In the genomic region with DNA sequence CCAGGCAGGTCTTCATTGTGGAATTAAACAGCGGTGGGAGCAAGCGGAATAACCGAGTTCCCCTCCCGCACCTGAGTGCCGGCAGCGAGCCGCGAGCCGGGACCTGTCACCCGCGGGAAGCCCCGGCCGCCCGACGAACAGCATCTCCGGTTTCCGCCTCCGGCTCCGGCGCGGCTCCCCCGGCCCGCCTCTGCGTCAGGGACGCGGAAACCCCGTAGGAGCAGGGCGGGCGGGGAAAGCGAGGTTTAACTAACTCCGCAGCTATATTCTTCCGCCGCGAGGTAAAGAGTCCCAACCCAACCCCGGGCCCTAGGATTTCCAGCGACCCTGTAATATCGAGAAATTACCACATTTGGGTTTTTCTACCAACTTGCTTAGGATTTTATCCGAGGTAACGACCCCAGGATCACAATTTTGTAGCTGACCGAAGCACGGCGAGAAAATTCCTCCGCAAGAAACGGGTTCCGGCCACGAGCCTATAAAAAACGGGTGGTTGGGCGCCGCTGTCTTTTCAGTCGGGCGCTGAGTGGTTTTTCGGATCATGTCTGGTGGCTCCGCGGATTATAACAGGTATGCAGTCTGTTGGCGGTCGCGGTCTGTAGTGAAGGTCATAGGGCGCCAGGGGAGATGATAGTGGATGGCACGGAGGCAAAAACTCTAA, we compare ENCODE assay signal across 8 cellular contexts. TPM values are rescaled to one million over a fixed set of nuclear protein-coding genes. Genes with fewer than 3 reads are reported as not detected.
DNase-seq lines count a peak whose midpoint lies in the region; ATAC-seq, FAIRE-seq and TF ChIP-seq lines count a peak whose summit lies in the region.

A gene (plus strand): TSS at position 508 of the 661 bp plus-strand sequence. CDS start 34 bp downstream, at position 542.

- H3K36me3 ChIP-seq in SK-N-SH (replicated peaks in 1 of 2; ENCODE audit: control insufficient read depth in 1 of 2, insufficient read depth in 2 of 2, low read length in 1 of 2) (peaks cover 41 to 42% of the 10 kb centered on the region in 2 experiments), neutrophil (peaks cover 42% of the 10 kb centered on the region), subcutaneous abdominal adipose tissue (ENCODE audit: control insufficient read depth in 5 of 5, insufficient read depth in 5 of 5, low read length in 5 of 5) (peaks cover 36 to 39% (median 38%) of the 10 kb centered on the region in 5 donors)

- H3K9me2 ChIP-seq in SK-N-SH: no peaks in the 10 kb centered on the region

- peak within 1 kb of the TSS; percentile 95 for H2AFZ ChIP-seq in SK-N-SH (ENCODE audit: low read depth)

- TF ChIP-seq RAD21 in SK-N-SH (IDR thresholded peaks at IDR 0.05; ENCODE audit: low read length): no peak

- H3K4me3 Mint-ChIP-seq in activated naive CD4-positive, alpha-beta T cell treated with anti-CD3 and anti-CD28 coated beads, Interleukin-2, amount 10 ng/mL, durations not matched to agents 7 days and 5 days: peak within 1 kb of the TSS; percentile 93

- FAIRE-seq in frontal cortex (lab: Jason Lieb, UNC): no peak

- H3K27me3 ChIP-seq in SK-N-SH (ENCODE audit: insufficient read depth) (no peaks in the 10 kb centered on the region), neutrophil (peaks cover 21% of the 10 kb centered on the region), subcutaneous abdominal adipose tissue (ENCODE audit: control insufficient read depth in 5 of 5, insufficient read depth in 4 of 5, low read length in 5 of 5) (no peaks in the 10 kb centered on the region)

- POLR2A ChIA-PET in SK-N-SH (lab: Yijun Ruan, JAX): interaction anchor here (0.6 to 3.7 kb wide), 19 partner anchors 9 to 851 kb away, joined by 3 to 31 read pairs (median 6); a partner anchor contains a TSS

- H3K36me3 Mint-ChIP-seq in activated naive CD4-positive, alpha-beta T cell treated with anti-CD3 and anti-CD28 coated beads, Interleukin-2, amount 10 ng/mL, durations not matched to agents 7 days and 5 days: peaks cover 49% of the 10 kb centered on the region

- WGBS in SK-N-SH (ENCODE audit: low lambda C conversion rate): under 1% methylated on average over 25 of the region's 59 CpGs

- H4K20me1 ChIP-seq in SK-N-SH (ENCODE audit: insufficient read depth): peaks cover 45% of the 10 kb centered on the region

- H3K4me3 ChIP-seq in SK-N-SH (ENCODE audit: low read depth in 2 of 2, low read length in 1 of 2) (peak within 1 kb of the TSS; percentile 98 to 99), neutrophil (ENCODE audit: low read depth in 1 of 2, low read length in 1 of 2) (peak within 1 kb of the TSS; percentile 89 to 91), subcutaneous abdominal adipose tissue (ENCODE audit: low read depth in 1 of 5, low read length in 5 of 5) (peak within 1 kb of the TSS; percentile 97 to 100 (median 100))

- H3K27ac ChIP-seq in SK-N-SH (ENCODE audit: low read depth in 2 of 2, low read length in 1 of 2) (peak within 1 kb of the TSS; percentile 94 to 99), neutrophil (peak within 1 kb of the TSS; percentile 89), subcutaneous abdominal adipose tissue (ENCODE audit: low read depth, low read length) (peak within 1 kb of the TSS; percentile 100)

- peak in 1 of 2 experiments; percentile 65; a peak in 1 of 4 replicates for TF ChIP-seq EP300 in SK-N-SH (IDR thresholded peaks at IDR 0.05; ENCODE audit: borderline replicate concordance in 1 of 2, low read depth in 1 of 2, low read length in 1 of 2)

- peaks cover 49% of the 10 kb centered on the region for H3K79me2 ChIP-seq in SK-N-SH (ENCODE audit: insufficient read depth)

- H3K4me1 ChIP-seq in SK-N-SH (ENCODE audit: control insufficient read depth in 1 of 2, insufficient read depth in 2 of 2, low read depth in 1 of 2, low read length in 1 of 2) (peaks cover 22 to 28% of the 10 kb centered on the region in 2 experiments; a peak in 3 of 4 replicates), neutrophil (ENCODE audit: control insufficient read depth in 1 of 2, insufficient read depth in 1 of 2, low read depth in 1 of 2, low read length in 1 of 2) (peaks cover 28 to 29% of the 10 kb centered on the region in 2 experiments), subcutaneous abdominal adipose tissue (ENCODE audit: control insufficient read depth in 5 of 5, insufficient read depth in 5 of 5, low read length in 5 of 5) (peaks cover 10 to 51% (median 44%) of the 10 kb centered on the region in 5 donors)

- ATAC-seq in HG02571 (IDR thresholded peaks at IDR 0.05; ENCODE audit: unreplicated experiment): peak; percentile 58

- peak within 1 kb of the TSS; percentile 81 for H3K4me2 ChIP-seq in SK-N-SH

- peak within 1 kb of the TSS; percentile 97 for H3K27ac Mint-ChIP-seq in activated naive CD4-positive, alpha-beta T cell treated with anti-CD3 and anti-CD28 coated beads, Interleukin-2, amount 10 ng/mL, durations not matched to agents 7 days and 5 days

- CTCF ChIA-PET in SK-N-SH (lab: Yijun Ruan, JAX): interaction anchor here (0.9 to 2.6 kb wide), 5 partner anchors 15 to 211 kb away, joined by 3 to 8 read pairs (median 4); no protein-coding TSS in a partner anchor
- CTCF ChIA-PET in activated naive CD4-positive, alpha-beta T cell treated with anti-CD3 and anti-CD28 coated beads, Interleukin-2, amount 10 ng/mL, durations not matched to agents 7 days and 5 days (lab: Charles Lee): interaction anchor here (1.0 to 3.3 kb wide), 5 partner anchors 12 to 356 kb away, joined by 3 to 20 read pairs (median 3); a partner anchor contains a TSS

- DNase-seq in GM04503 (ENCODE audit: low read depth) (peak; percentile 47), NCI-H1092 (lab: John Stamatoyannopoulos, UW) (peak; percentile 86), SK-N-SH (peak; percentile 96), frontal cortex (ENCODE audit: low spot score in 2 of 2) (peak; percentile 84 to 85)
- DNase-seq in activated naive CD4-positive, alpha-beta T cell treated with anti-CD3 and anti-CD28 coated beads, Interleukin-2, amount 10 ng/mL, durations not matched to agents 7 days and 5 days: peak; percentile 91

- H3K9ac ChIP-seq in SK-N-SH (peak within 1 kb of the TSS; percentile 100), subcutaneous abdominal adipose tissue (ENCODE audit: low read length in 5 of 5) (peak within 1 kb of the TSS; percentile 100)

- H3F3A ChIP-seq in SK-N-SH (replicated peaks; ENCODE audit: insufficient read depth): peaks cover 46% of the 10 kb centered on the region

- TF ChIP-seq CTCF in SK-N-SH (IDR thresholded peaks at IDR 0.05): no peak
- peak; percentile 31 for TF ChIP-seq CTCF in neutrophil (IDR thresholded peaks at IDR 0.05)

- H3K9me3 ChIP-seq in SK-N-SH (no peaks in the 10 kb centered on the region), neutrophil (no peaks in the 10 kb centered on the region), subcutaneous abdominal adipose tissue (ENCODE audit: control insufficient read depth in 5 of 5, low read length in 5 of 5) (no peaks in the 10 kb centered on the region)

- H3K9me3 Mint-ChIP-seq in activated naive CD4-positive, alpha-beta T cell treated with anti-CD3 and anti-CD28 coated beads, Interleukin-2, amount 10 ng/mL, durations not matched to agents 7 days and 5 days: no peaks in the 10 kb centered on the region

- peaks cover 16% of the 10 kb centered on the region for H3K27me3 Mint-ChIP-seq in activated naive CD4-positive, alpha-beta T cell treated with anti-CD3 and anti-CD28 coated beads, Interleukin-2, amount 10 ng/mL, durations not matched to agents 7 days and 5 days

- peaks cover 47% of the 10 kb centered on the region for H3K4me1 Mint-ChIP-seq in activated naive CD4-positive, alpha-beta T cell treated with anti-CD3 and anti-CD28 coated beads, Interleukin-2, amount 10 ng/mL, durations not matched to agents 7 days and 5 days

TF ChIP-seq in SK-N-SH, 30 proteins besides CTCF, POLR2A, EP300 and RAD21 (continues in another document):
- TF ChIP-seq YY1 (IDR thresholded peaks at IDR 0.05; ENCODE audit: low read depth) (peak; percentile 60; the same call in 1 of the 2 replicates), RCOR1 (IDR thresholded peaks at IDR 0.05; ENCODE audit: low read length) (no peak), CHD2 (IDR thresholded peaks at IDR 0.05; ENCODE audit: low read length, partially characterized antibody) (peak; percentile 96), NFIC (IDR thresholded peaks at IDR 0.05; ENCODE audit: borderline replicate concordance) (no peak), MXI1 (IDR thresholded peaks at IDR 0.05; ENCODE audit: low read depth, low read length) (peak; percentile 74; the same call in 1 of the 2 replicates), MEF2A (IDR thresholded peaks at IDR 0.05; ENCODE audit: borderline replicate concordance, low read depth) (no peak), EZH2phosphoT487 (IDR thresholded peaks at IDR 0.05; ENCODE audit: borderline replicate concordance, low read depth) (no peak), SIN3A (IDR thresholded peaks at IDR 0.05; ENCODE audit: borderline replicate concordance, low read depth, low read length) (peak; percentile 95), TEAD4 (IDR thresholded peaks at IDR 0.05; ENCODE audit: borderline replicate concordance, insufficient read depth) (peak; percentile 69; the same call in 1 of the 2 replicates)
- TF ChIP-seq, protein P1, sequence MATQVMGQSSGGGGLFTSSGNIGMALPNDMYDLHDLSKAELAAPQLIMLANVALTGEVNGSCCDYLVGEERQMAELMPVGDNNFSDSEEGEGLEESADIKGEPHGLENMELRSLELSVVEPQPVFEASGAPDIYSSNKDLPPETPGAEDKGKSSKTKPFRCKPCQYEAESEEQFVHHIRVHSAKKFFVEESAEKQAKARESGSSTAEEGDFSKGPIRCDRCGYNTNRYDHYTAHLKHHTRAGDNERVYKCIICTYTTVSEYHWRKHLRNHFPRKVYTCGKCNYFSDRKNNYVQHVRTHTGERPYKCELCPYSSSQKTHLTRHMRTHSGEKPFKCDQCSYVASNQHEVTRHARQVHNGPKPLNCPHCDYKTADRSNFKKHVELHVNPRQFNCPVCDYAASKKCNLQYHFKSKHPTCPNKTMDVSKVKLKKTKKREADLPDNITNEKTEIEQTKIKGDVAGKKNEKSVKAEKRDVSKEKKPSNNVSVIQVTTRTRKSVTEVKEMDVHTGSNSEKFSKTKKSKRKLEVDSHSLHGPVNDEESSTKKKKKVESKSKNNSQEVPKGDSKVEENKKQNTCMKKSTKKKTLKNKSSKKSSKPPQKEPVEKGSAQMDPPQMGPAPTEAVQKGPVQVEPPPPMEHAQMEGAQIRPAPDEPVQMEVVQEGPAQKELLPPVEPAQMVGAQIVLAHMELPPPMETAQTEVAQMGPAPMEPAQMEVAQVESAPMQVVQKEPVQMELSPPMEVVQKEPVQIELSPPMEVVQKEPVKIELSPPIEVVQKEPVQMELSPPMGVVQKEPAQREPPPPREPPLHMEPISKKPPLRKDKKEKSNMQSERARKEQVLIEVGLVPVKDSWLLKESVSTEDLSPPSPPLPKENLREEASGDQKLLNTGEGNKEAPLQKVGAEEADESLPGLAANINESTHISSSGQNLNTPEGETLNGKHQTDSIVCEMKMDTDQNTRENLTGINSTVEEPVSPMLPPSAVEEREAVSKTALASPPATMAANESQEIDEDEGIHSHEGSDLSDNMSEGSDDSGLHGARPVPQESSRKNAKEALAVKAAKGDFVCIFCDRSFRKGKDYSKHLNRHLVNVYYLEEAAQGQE (IDR thresholded peaks at IDR 0.05; ENCODE audit: low read depth, low read length): peak; percentile 79

RNA-seq across cellular contexts. Expression of the gene that starts here (rescaled TPM):
- 270 and 410 TPM in 2 replicates for polyA plus RNA-seq in SK-N-SH (2012; rRNA removed)
- polyA plus RNA-seq in SK-N-SH (2012; cell fraction: cytosol; rRNA removed): 377 and 483 TPM in 2 replicates
- polyA plus RNA-seq in SK-N-SH (2012; cell fraction: nucleus; rRNA removed): 226 and 617 TPM in 2 replicates
- total RNA-seq in frontal cortex: 1,507 TPM

Comparison
In these comparisons a context has a peak if more than half of its experiments do, and no peak if none do; other contexts are left out.
1. Peak in every context shown above with its lines: DNase-seq, ATAC-seq, H3K4me3 ChIP-seq and H3K27ac ChIP-seq.